1 cellular context compared by ENCODE assay signal in the genomic region with DNA sequence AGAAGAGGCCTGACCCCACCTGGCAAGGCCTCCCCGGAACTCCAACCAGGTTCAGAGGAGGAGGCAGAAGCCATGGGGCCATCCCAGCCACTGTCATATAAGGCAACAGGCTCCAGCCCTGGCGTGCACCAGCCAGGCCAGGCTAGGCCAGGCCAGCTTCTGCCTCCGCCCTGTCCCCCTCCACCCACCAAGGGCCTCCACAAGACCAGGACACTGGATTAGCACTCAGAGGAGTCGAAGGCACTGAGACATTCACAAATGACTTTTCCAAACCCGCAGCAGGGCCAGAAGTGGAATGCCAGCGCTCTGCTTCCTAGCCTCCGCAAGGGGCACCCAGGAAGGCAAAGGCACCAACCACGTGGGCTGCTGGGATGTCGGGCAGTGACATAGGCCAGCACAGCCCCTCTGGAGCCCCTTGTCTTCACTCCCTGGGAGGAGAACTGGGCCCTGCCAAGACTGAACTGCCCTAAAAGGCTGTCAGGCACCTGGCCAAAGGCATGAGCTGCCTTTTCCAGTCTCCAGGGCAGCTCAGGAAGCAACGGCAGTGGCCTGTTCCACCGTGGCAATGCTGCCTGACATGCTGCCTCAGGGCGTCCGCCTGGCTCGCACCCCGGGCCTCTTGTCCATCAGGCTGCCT.
TF ChIP-seq lines count a peak whose summit lies in the region.

No MANE protein-coding gene starts in this region.

TF ChIP-seq in HEK293, 187 proteins besides CTCF, POLR2A, EP300 and RAD21 (continued from another document):
- no peak for TF ChIP-seq ZNF433 (tag by site-specific recombination; IDR thresholded peaks at IDR 0.05; ENCODE audit: low read depth)
- TF ChIP-seq, protein P1, sequence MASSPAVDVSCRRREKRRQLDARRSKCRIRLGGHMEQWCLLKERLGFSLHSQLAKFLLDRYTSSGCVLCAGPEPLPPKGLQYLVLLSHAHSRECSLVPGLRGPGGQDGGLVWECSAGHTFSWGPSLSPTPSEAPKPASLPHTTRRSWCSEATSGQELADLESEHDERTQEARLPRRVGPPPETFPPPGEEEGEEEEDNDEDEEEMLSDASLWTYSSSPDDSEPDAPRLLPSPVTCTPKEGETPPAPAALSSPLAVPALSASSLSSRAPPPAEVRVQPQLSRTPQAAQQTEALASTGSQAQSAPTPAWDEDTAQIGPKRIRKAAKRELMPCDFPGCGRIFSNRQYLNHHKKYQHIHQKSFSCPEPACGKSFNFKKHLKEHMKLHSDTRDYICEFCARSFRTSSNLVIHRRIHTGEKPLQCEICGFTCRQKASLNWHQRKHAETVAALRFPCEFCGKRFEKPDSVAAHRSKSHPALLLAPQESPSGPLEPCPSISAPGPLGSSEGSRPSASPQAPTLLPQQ (tag by site-specific recombination; IDR thresholded peaks at IDR 0.05) = no peak
- no peak for TF ChIP-seq ZNF473 (tag by site-specific recombination; IDR thresholded peaks at IDR 0.05)
- no peak for TF ChIP-seq KLF9 (tag by site-specific recombination; IDR thresholded peaks at IDR 0.05; ENCODE audit: low read depth)
